8 cellular contexts compared by ENCODE assay signal in the genomic region with DNA sequence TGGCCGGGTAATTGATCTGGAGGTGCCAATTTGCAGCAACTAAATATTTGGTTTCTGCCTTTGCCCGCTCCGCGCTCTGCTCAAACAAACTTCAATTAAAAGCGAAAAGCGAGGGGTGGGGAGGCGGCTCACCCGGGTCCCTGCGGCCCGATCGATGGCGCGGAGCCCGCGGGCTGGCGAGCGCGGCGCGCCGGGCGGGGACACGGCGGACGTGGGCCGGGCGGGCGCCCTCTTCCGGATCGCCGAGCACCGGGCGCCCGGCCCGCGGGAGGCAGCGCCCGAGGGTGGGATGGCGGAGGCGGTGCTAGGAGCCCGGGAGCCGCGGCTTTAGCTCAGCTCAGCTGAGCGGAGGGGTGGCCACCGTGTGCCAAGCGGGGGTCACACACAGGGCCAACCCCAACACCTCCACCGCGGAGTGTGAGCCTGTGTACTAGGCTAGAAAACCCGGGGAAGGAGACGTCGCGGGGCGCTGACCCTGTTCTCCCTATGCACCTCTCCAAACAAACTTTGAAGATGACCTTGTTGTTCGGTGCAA. TPM values are rescaled to one million over a fixed set of nuclear protein-coding genes. Genes with fewer than 3 reads are reported as not detected.
A peak's percentile ranks its signal among the peaks of the same experiment; 100 is the strongest.
DNase-seq lines count a peak whose midpoint lies in the region; ATAC-seq and TF ChIP-seq lines count a peak whose summit lies in the region.

No MANE protein-coding gene starts in this region.

- H3K4me3 ChIP-seq in dorsolateral prefrontal cortex (peak overlapping the region; percentile 37 to 70 (median 55)), mesenchymal stem cell (ENCODE audit: insufficient read depth in 1 of 2, low read depth in 1 of 2, low read length in 2 of 2) (peak overlapping the region; percentile 54 to 72)

- peak overlapping the region; percentile 63 to 99 for H3K18ac ChIP-seq in mesenchymal stem cell (ENCODE audit: low read depth in 1 of 2, low read length in 2 of 2)

- no peak overlapping the region for H3K23ac ChIP-seq in mesenchymal stem cell (ENCODE audit: low read length in 2 of 2)

- ATAC-seq in activated CD4-positive, alpha-beta T cell treated with anti-CD3 and anti-CD28 coated beads for 36 hours, result peak; percentile 69
- peak; percentile 26 to 29 for ATAC-seq in stimulated activated naive B cell treated with anti-CD40 and anti-IgM and Interleukin-4, amounts not matched to agents 10 μg/mL and 1 μg/mL and 100 μg/mL, for 72 hours (replicated peaks)
- ATAC-seq in HG02610 (IDR thresholded peaks at IDR 0.05; ENCODE audit: unreplicated experiment), result no peak

- H2BK5ac ChIP-seq in mesenchymal stem cell (ENCODE audit: low read depth, low read length, poor library complexity, severe bottlenecking), result no peak overlapping the region

- no peaks in the 10 kb centered on the region for H3K9me3 ChIP-seq in mesenchymal stem cell (ENCODE audit: control insufficient read depth, low read length)

- H2AFZ ChIP-seq in mesenchymal stem cell (ENCODE audit: low read depth, low read length), result peak overlapping the region; percentile 78

- H4K91ac ChIP-seq in mesenchymal stem cell (ENCODE audit: low read length), result peak overlapping the region; percentile 82

- CTCF ChIA-PET in activated CD4-positive, alpha-beta T cell treated with anti-CD3 and anti-CD28 coated beads for 36 hours (lab: Charles Lee), result interaction anchor here (0.6 to 5.7 kb wide), 13 partner anchors 14 to 244 kb away, joined by 3 to 84 read pairs (median 6); partner anchors contain the start of gene EFTUD2

- peak overlapping the region; percentile 75 for H3K9ac ChIP-seq in mesenchymal stem cell (ENCODE audit: low read length)

- no peaks in the 10 kb centered on the region for H3K9me3 Mint-ChIP-seq in activated CD4-positive, alpha-beta T cell treated with anti-CD3 and anti-CD28 coated beads for 36 hours (ENCODE audit: low read depth)
- H3K9me3 Mint-ChIP-seq in stimulated activated naive B cell treated with anti-CD40 and anti-IgM and Interleukin-4, amounts not matched to agents 10 μg/mL and 1 μg/mL and 100 μg/mL, for 72 hours, result no peaks in the 10 kb centered on the region

- H3K79me1 ChIP-seq in mesenchymal stem cell (replicated peaks; ENCODE audit: low read length, poor library complexity, severe bottlenecking), result no peaks in the 10 kb centered on the region

- intact Hi-C loops in activated CD4-positive, alpha-beta T cell treated with anti-CD3 and anti-CD28 coated beads for 36 hours (cut with DNase I, micrococcal nuclease), result loop anchor here (1.0 to 2.0 kb wide), 3 partner anchors 46 to 99 kb away; partner anchors contain the start of gene C1QL1 (in 1 of the 2)
- intact Hi-C loops in dorsolateral prefrontal cortex (cut with DNase I), result loop anchor here in 1 of 2 donors (2.0 kb wide), 1 partner anchor 98 kb away; no protein-coding TSS in a partner anchor

- H3K4me1 Mint-ChIP-seq in activated CD4-positive, alpha-beta T cell treated with anti-CD3 and anti-CD28 coated beads for 36 hours, result peaks cover 24% of the 10 kb centered on the region
- peaks cover 24 to 43% of the 10 kb centered on the region in 2 donors for H3K4me1 Mint-ChIP-seq in stimulated activated naive B cell treated with anti-CD40 and anti-IgM and Interleukin-4, amounts not matched to agents 10 μg/mL and 1 μg/mL and 100 μg/mL, for 72 hours

- no peak overlapping the region for H2BK120ac ChIP-seq in mesenchymal stem cell (ENCODE audit: low read depth, low read length)

- WGBS in mesenchymal stem cell, result 10% methylated on average over 37 of the region's 54 CpGs

- H3K27ac ChIP-seq in dorsolateral prefrontal cortex (peak overlapping the region in 22 of 59 donors; percentile 4 to 75 (median 44)), mesenchymal stem cell (ENCODE audit: low read length, poor library complexity, severe bottlenecking) (no peak overlapping the region)

- H3K4me3 Mint-ChIP-seq in activated CD4-positive, alpha-beta T cell treated with anti-CD3 and anti-CD28 coated beads for 36 hours, result peak overlapping the region; percentile 76
- peak overlapping the region; percentile 89 to 99 for H3K4me3 Mint-ChIP-seq in stimulated activated naive B cell treated with anti-CD40 and anti-IgM and Interleukin-4, amounts not matched to agents 10 μg/mL and 1 μg/mL and 100 μg/mL, for 72 hours

- H2BK12ac ChIP-seq in mesenchymal stem cell (ENCODE audit: low read length in 2 of 2), result peak overlapping the region in 1 of 2 experiments; percentile 80

- peak overlapping the region in 1 of 2 experiments; percentile 48 for H3K14ac ChIP-seq in mesenchymal stem cell (ENCODE audit: low read length in 2 of 2)

- peaks cover 6% of the 10 kb centered on the region for H3K36me3 Mint-ChIP-seq in activated CD4-positive, alpha-beta T cell treated with anti-CD3 and anti-CD28 coated beads for 36 hours (ENCODE audit: low read depth)
- H3K36me3 Mint-ChIP-seq in stimulated activated naive B cell treated with anti-CD40 and anti-IgM and Interleukin-4, amounts not matched to agents 10 μg/mL and 1 μg/mL and 100 μg/mL, for 72 hours, result peaks cover 9 to 21% of the 10 kb centered on the region in 2 donors

- peak overlapping the region in 1 of 2 experiments; percentile 91 for H3K4ac ChIP-seq in mesenchymal stem cell (ENCODE audit: low read depth in 1 of 2, low read length in 2 of 2)

- DNase-seq in DMS153 treated with DMSO at 0.1 percent for 48 hours (lab: John Stamatoyannopoulos, UW; ENCODE audit: unreplicated experiment) (peak; percentile 17), DMS153 (lab: John Stamatoyannopoulos, UW) (no peak), NCI-H1105 (lab: John Stamatoyannopoulos, UW) (peak; percentile 44), dorsolateral prefrontal cortex (peak in 4 of 10 donors; percentile 35 to 70 (median 50)), mesenchymal stem cell (peak; percentile 53)
- DNase-seq in activated CD4-positive, alpha-beta T cell treated with anti-CD3 and anti-CD28 coated beads for 36 hours, result peak; percentile 65
- no peak for DNase-seq in stimulated activated naive B cell treated with anti-CD40 and anti-IgM and Interleukin-4, amounts not matched to agents 10 μg/mL and 1 μg/mL and 100 μg/mL, for 72 hours

- peak overlapping the region; percentile 97 for H4K8ac ChIP-seq in mesenchymal stem cell (ENCODE audit: low read length)

- H2BK15ac ChIP-seq in mesenchymal stem cell (ENCODE audit: low read depth, poor library complexity, severe bottlenecking), result no peak overlapping the region

- POLR2A ChIA-PET in activated CD4-positive, alpha-beta T cell treated with anti-CD3 and anti-CD28 coated beads for 36 hours (lab: Charles Lee), result interaction anchor here (0.6 kb wide), 1 partner anchor 362 kb away, joined by 7 read pairs; no protein-coding TSS in a partner anchor

- peaks cover 8 to 13% of the 10 kb centered on the region in 2 experiments for H3K36me3 ChIP-seq in mesenchymal stem cell (ENCODE audit: control insufficient read depth in 1 of 2, insufficient read depth in 2 of 2, low read depth in 1 of 2, low read length in 2 of 2)

- H3K27ac Mint-ChIP-seq in activated CD4-positive, alpha-beta T cell treated with anti-CD3 and anti-CD28 coated beads for 36 hours, result no peak overlapping the region
- peak overlapping the region; percentile 75 for H3K27ac Mint-ChIP-seq in stimulated activated naive B cell treated with anti-CD40 and anti-IgM and Interleukin-4, amounts not matched to agents 10 μg/mL and 1 μg/mL and 100 μg/mL, for 72 hours

- peaks cover 0 to 5% (median 0%) of the 10 kb centered on the region in 45 donors for H3K27me3 ChIP-seq in dorsolateral prefrontal cortex
- H3K27me3 ChIP-seq in mesenchymal stem cell (ENCODE audit: control insufficient read depth in 1 of 2, insufficient read depth in 1 of 2, low read length in 2 of 2), result peaks cover 0 to 12% of the 10 kb centered on the region in 2 experiments

- peak overlapping the region; percentile 87 for H3K4me2 ChIP-seq in mesenchymal stem cell (ENCODE audit: low read length, poor library complexity, severe bottlenecking)

- no peak overlapping the region for H2AK5ac ChIP-seq in mesenchymal stem cell (ENCODE audit: low read length, severe bottlenecking)

- peaks cover 35% of the 10 kb centered on the region for H3K4me1 ChIP-seq in mesenchymal stem cell (ENCODE audit: control insufficient read depth, insufficient read depth, low read depth, low read length)

- peak in 47 of 56 donors; percentile 9 to 77 (median 46) for TF ChIP-seq CTCF in dorsolateral prefrontal cortex (IDR thresholded peaks at IDR 0.05 in 54 of 56, conservative IDR thresholded peaks at IDR 0.05 in 2 of 56; ENCODE audit: low read depth in 1 of 56, partially characterized antibody in 56 of 56)

- peaks cover 38% of the 10 kb centered on the region for H3K27me3 Mint-ChIP-seq in activated CD4-positive, alpha-beta T cell treated with anti-CD3 and anti-CD28 coated beads for 36 hours
- H3K27me3 Mint-ChIP-seq in stimulated activated naive B cell treated with anti-CD40 and anti-IgM and Interleukin-4, amounts not matched to agents 10 μg/mL and 1 μg/mL and 100 μg/mL, for 72 hours, result peaks cover 42 to 51% of the 10 kb centered on the region in 2 donors

RNA-seq across cellular contexts. Expression of gene DCAKD, which starts 32.2 kb away (rescaled TPM):
- total RNA-seq in activated CD4-positive, alpha-beta T cell treated with anti-CD3 and anti-CD28 coated beads for 36 hours, result 10 to 100 TPM; 34.8 to 36.2 TPM
- 10 to 100 TPM; 46.2 to 97.6 (median 62.3) TPM for total RNA-seq in dorsolateral prefrontal cortex
- polyA plus RNA-seq in mesenchymal stem cell (2013, experiment 1 of 2), result 21.4 TPM
- polyA plus RNA-seq in mesenchymal stem cell (2013, experiment 2 of 2), result 21.3 TPM

RNA-seq across cellular contexts. Expression of gene NMT1, which starts 41.9 kb away (rescaled TPM):
- 100 to 1,000 TPM; 170 to 175 TPM for total RNA-seq in activated CD4-positive, alpha-beta T cell treated with anti-CD3 and anti-CD28 coated beads for 36 hours
- total RNA-seq in dorsolateral prefrontal cortex, result 100 to 1,000 TPM; 111 to 220 (median 159) TPM
- polyA plus RNA-seq in mesenchymal stem cell (2013, experiment 1 of 2), result 118 TPM
- polyA plus RNA-seq in mesenchymal stem cell (2013, experiment 2 of 2), result 123 TPM

RNA-seq across cellular contexts. Expression of gene C1QL1, which starts 51.1 kb away (rescaled TPM):
- total RNA-seq in activated CD4-positive, alpha-beta T cell treated with anti-CD3 and anti-CD28 coated beads for 36 hours, result under 1 TPM; 0.37 to 0.83 TPM
- total RNA-seq in dorsolateral prefrontal cortex, result 10 to 100 TPM in 118 of 120 experiments, 1 to 10 TPM in 2; 7.4 to 35.3 (median 19.6) TPM
- 9.0 TPM for polyA plus RNA-seq in mesenchymal stem cell (2013, experiment 1 of 2)
- polyA plus RNA-seq in mesenchymal stem cell (2013, experiment 2 of 2), result 9.5 TPM

Comparison
In these comparisons a context has a peak if more than half of its experiments do, and no peak if none do; other contexts are left out.
1. DNase-seq: peak in DMS153 treated with DMSO at 0.1 percent for 48 hours (single experiment), NCI-H1105 (single experiment), activated CD4-positive, alpha-beta T cell treated with anti-CD3 and anti-CD28 coated beads for 36 hours (single experiment) and mesenchymal stem cell (single experiment); none in DMS153 (single experiment) and stimulated activated naive B cell treated with anti-CD40 and anti-IgM and Interleukin-4, amounts not matched to agents 10 μg/mL and 1 μg/mL and 100 μg/mL, for 72 hours (single experiment).
2. RNA of gene C1QL1, which starts 51.1 kb away (total RNA-seq): 7.4 to 35.3 TPM in dorsolateral prefrontal cortex; 0.37 to 0.83 TPM in activated CD4-positive, alpha-beta T cell treated with anti-CD3 and anti-CD28 coated beads for 36 hours; every median in the first group is over 4 times any median in the second.